Comparison of ENCODE assay signal across 8 cellular contexts in the genomic region with DNA sequence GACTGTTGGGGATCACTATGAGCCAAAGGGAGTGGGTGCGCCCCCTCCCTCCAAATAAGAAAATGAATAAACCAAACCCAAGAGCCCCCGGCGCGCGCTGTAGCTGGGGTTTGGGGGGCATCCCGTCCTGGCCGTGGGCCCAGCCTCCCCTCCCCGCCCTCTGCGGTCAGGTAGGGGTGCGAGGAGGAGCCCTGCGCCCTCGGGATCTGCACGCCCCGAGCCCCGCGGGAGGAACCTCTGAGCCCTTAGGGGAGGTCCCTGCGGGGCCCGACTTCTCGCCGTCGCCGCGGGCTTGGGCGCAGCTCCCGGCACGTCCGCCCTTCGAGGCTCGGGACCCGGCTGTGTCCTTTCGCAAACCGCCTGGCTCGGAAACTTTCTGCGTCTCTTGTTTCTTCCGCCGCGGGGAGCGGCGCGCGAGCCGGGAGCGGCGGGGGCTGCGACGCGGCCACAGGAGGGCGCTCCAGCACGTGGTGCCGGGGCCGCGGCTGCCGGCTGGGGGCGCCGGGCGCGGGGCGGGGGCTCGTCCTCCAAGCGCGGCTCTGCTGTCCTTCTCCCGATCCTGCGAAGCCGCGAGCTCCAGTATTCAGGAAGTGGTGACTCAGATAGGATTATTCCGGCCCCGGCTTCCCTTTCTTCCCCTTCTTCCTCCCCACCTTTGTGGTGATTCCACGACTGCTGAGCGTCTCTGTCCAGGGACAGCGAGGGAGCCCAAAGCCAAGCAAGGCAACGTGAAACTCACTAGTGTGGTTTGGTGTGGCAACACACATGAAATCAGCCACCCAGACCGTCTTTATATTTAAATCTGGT. TPM values are rescaled to one million over a fixed set of nuclear protein-coding genes. Genes with fewer than 3 reads are reported as not detected.
DNase-seq lines count a peak whose midpoint lies in the region; ATAC-seq and TF ChIP-seq lines count a peak whose summit lies in the region.

No MANE protein-coding gene starts in this region.

- peak; percentile 47 to 69 for TF ChIP-seq RAD21 in liver (IDR thresholded peaks at IDR 0.05)

- H3K4me1 Mint-ChIP-seq in activated CD4-positive, alpha-beta T cell treated with anti-CD3 and anti-CD28 coated beads, Interleukin-2, amount 10 ng/mL, durations not matched to agents 24 days and 14 days: peaks cover 27% of the 10 kb centered on the region

- intact Hi-C loops in activated CD4-positive, alpha-beta T cell treated with anti-CD3 and anti-CD28 coated beads, Interleukin-2, amount 10 ng/mL, durations not matched to agents 24 days and 14 days (cut with micrococcal nuclease): loop anchor here (1.0 to 5.0 kb wide), 3 partner anchors 12 to 250 kb away; no protein-coding TSS in a partner anchor

- ATAC-seq in HG03045 (IDR thresholded peaks at IDR 0.05; ENCODE audit: unreplicated experiment) (peak; percentile 34), GM18867 (IDR thresholded peaks at IDR 0.05; ENCODE audit: unreplicated experiment) (no peak)

- DNase-seq in GM12864 (ENCODE audit: low read depth) (no peak), NCI-H345 (lab: John Stamatoyannopoulos, UW) (peak; percentile 71), dedifferentiated amniotic fluid mesenchymal stem cell (ENCODE audit: extremely low spot score) (peak; percentile 68)
- peak; percentile 95 for DNase-seq in activated CD4-positive, alpha-beta T cell treated with anti-CD3 and anti-CD28 coated beads, Interleukin-2, amount 10 ng/mL, durations not matched to agents 24 days and 14 days
- peak; percentile 72 to 82 for DNase-seq in stimulated activated CD4-positive, alpha-beta T cell treated with anti-CD3 and anti-CD28 coated beads, Interleukin-2, amount 100 ng/mL, for 48 hours

- H3K27me3 Mint-ChIP-seq in activated CD4-positive, alpha-beta T cell treated with anti-CD3 and anti-CD28 coated beads, Interleukin-2, amount 10 ng/mL, durations not matched to agents 24 days and 14 days: no peaks in the 10 kb centered on the region

- peaks cover 3 to 28% (median 21%) of the 10 kb centered on the region in 4 donors for H3K4me1 ChIP-seq in liver (ENCODE audit: control insufficient read depth in 4 of 4, insufficient read depth in 4 of 4, low read length in 3 of 4)

- H3K36me3 Mint-ChIP-seq in activated CD4-positive, alpha-beta T cell treated with anti-CD3 and anti-CD28 coated beads, Interleukin-2, amount 10 ng/mL, durations not matched to agents 24 days and 14 days (ENCODE audit: low read depth): peaks cover 11% of the 10 kb centered on the region

- H3K4me3 Mint-ChIP-seq in activated CD4-positive, alpha-beta T cell treated with anti-CD3 and anti-CD28 coated beads, Interleukin-2, amount 10 ng/mL, durations not matched to agents 24 days and 14 days: peak overlapping the region; percentile 92

- H3K27ac Mint-ChIP-seq in activated CD4-positive, alpha-beta T cell treated with anti-CD3 and anti-CD28 coated beads, Interleukin-2, amount 10 ng/mL, durations not matched to agents 24 days and 14 days: peak overlapping the region; percentile 96

- peak overlapping the region; percentile 92 to 93 for H3K27ac ChIP-seq in liver (ENCODE audit: low read depth in 1 of 2, low read length in 2 of 2)

- H3K27me3 ChIP-seq in liver (ENCODE audit: control insufficient read depth in 4 of 4, insufficient read depth in 4 of 4, low read length in 3 of 4): no peaks in the 10 kb centered on the region

- H3K4me3 ChIP-seq in GM12864 (ENCODE audit: low read depth, low read length): peak overlapping the region; percentile 75
- H3K4me3 ChIP-seq in liver (ENCODE audit: low read depth in 1 of 3, low read length in 3 of 3): peak overlapping the region; percentile 74 to 86 (median 77)

- no peaks in the 10 kb centered on the region for H3K9me3 Mint-ChIP-seq in activated CD4-positive, alpha-beta T cell treated with anti-CD3 and anti-CD28 coated beads, Interleukin-2, amount 10 ng/mL, durations not matched to agents 24 days and 14 days

- no peaks in the 10 kb centered on the region for H3K9me3 ChIP-seq in liver (ENCODE audit: control insufficient read depth in 4 of 4, low read length in 3 of 4)

- under 1% methylated on average over 72 of the region's 72 CpGs for WGBS in liver

- peak; percentile 63 for TF ChIP-seq CTCF in GM12864 (IDR thresholded peaks at IDR 0.05; ENCODE audit: low read depth, low read length, missing control alignments)
- TF ChIP-seq CTCF in liver (IDR thresholded peaks at IDR 0.05; ENCODE audit: low read depth, low read length, missing input control): peak; percentile 86

- H3K36me3 ChIP-seq in liver (ENCODE audit: control insufficient read depth in 4 of 4, insufficient read depth in 3 of 4, low read depth in 1 of 4, low read length in 3 of 4): no peaks in the 10 kb centered on the region

- H3K9ac ChIP-seq in liver (ENCODE audit: low read depth in 1 of 2, low read length in 2 of 2): peak overlapping the region; percentile 41 to 94

TF ChIP-seq in liver, 16 proteins besides CTCF, POLR2A, EP300 and RAD21:
- no peak for TF ChIP-seq EGR1 (IDR thresholded peaks at IDR 0.05; ENCODE audit: low read depth in 2 of 2)
- TF ChIP-seq, protein P1, sequence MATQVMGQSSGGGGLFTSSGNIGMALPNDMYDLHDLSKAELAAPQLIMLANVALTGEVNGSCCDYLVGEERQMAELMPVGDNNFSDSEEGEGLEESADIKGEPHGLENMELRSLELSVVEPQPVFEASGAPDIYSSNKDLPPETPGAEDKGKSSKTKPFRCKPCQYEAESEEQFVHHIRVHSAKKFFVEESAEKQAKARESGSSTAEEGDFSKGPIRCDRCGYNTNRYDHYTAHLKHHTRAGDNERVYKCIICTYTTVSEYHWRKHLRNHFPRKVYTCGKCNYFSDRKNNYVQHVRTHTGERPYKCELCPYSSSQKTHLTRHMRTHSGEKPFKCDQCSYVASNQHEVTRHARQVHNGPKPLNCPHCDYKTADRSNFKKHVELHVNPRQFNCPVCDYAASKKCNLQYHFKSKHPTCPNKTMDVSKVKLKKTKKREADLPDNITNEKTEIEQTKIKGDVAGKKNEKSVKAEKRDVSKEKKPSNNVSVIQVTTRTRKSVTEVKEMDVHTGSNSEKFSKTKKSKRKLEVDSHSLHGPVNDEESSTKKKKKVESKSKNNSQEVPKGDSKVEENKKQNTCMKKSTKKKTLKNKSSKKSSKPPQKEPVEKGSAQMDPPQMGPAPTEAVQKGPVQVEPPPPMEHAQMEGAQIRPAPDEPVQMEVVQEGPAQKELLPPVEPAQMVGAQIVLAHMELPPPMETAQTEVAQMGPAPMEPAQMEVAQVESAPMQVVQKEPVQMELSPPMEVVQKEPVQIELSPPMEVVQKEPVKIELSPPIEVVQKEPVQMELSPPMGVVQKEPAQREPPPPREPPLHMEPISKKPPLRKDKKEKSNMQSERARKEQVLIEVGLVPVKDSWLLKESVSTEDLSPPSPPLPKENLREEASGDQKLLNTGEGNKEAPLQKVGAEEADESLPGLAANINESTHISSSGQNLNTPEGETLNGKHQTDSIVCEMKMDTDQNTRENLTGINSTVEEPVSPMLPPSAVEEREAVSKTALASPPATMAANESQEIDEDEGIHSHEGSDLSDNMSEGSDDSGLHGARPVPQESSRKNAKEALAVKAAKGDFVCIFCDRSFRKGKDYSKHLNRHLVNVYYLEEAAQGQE (IDR thresholded peaks at IDR 0.05): no peak
- peak; percentile 52 for TF ChIP-seq TAF1 (conservative IDR thresholded peaks at IDR 0.05)
- TF ChIP-seq SP1 (IDR thresholded peaks at IDR 0.05): peak; percentile 6

RNA-seq across cellular contexts. Expression of a gene that starts 1.6 kb away (rescaled TPM):
- total RNA-seq in activated CD4-positive, alpha-beta T cell treated with anti-CD3 and anti-CD28 coated beads, Interleukin-2, amount 10 ng/mL, durations not matched to agents 24 days and 14 days: 18.7 and 22.3 TPM in 2 replicates
- total RNA-seq in liver: 10 to 100 TPM in 1 of 2 donors, 1 to 10 TPM in 1; 2.3 to 10.2 TPM
- polyA plus RNA-seq in liver: 1 to 10 TPM; 3.5 to 7.9 TPM

RNA-seq across cellular contexts. Expression of a gene that starts 12.3 kb away (rescaled TPM):
- total RNA-seq in activated CD4-positive, alpha-beta T cell treated with anti-CD3 and anti-CD28 coated beads, Interleukin-2, amount 10 ng/mL, durations not matched to agents 24 days and 14 days: 92.3 and 93.6 TPM in 2 replicates
- 10 to 100 TPM; 17.3 to 34.0 TPM for total RNA-seq in liver
- polyA plus RNA-seq in liver: 10 to 100 TPM; 20.8 to 30.5 TPM
